ENCODE assay signal across 8 cellular contexts in the genomic region with DNA sequence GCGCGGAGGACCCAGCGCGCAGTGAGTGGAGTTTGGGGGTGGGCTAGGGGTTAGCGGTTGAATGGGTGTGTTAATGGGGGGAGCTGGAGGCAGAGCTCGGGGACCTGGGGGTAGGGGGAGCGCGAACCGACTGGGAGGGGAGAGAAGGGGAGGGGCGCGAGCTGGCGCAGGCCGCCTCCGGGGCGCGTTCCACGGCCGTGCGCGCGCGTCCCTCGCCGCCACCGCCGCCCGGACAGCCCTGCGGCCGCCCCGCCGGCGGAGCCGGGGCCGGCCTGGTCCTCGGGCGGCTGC. TPM values are rescaled to one million over a fixed set of nuclear protein-coding genes. Genes with fewer than 3 reads are reported as not detected.
A peak's percentile ranks its signal among the peaks of the same experiment; 100 is the strongest.
DNase-seq lines count a peak whose midpoint lies in the region; ATAC-seq lines count a peak whose summit lies in the region.

Gene ADGRL2, plus strand, starts transcription at position 194 of the 291 bp plus-strand sequence. CDS start 36,051 bp downstream, outside the sequence.

- no peak for DNase-seq in activated naive CD4-positive, alpha-beta T cell treated with anti-CD3 and anti-CD28 coated beads, Interleukin-2, amount 10 ng/mL, durations not matched to agents 7 days and 5 days
- DNase-seq in activated naive CD4-positive, alpha-beta T cell treated with Interleukin-2 at 50 U/mL for 16 hours: no peak
- DNase-seq in brain pericyte (ENCODE audit: low read depth, low spot score): peak; percentile 17
- peak in 1 of 2 donors; percentile 8 for DNase-seq in left colon
- DNase-seq in islet precursor cell: no peak
- DNase-seq in putamen (ENCODE audit: low spot score): no peak

- peak within 1 kb of the TSS; percentile 12 for H3K4me3 Mint-ChIP-seq in activated naive CD4-positive, alpha-beta T cell treated with anti-CD3 and anti-CD28 coated beads, Interleukin-2, amount 10 ng/mL, durations not matched to agents 7 days and 5 days

- peaks cover 48% of the 10 kb centered on the region for H3K27me3 Mint-ChIP-seq in activated naive CD4-positive, alpha-beta T cell treated with anti-CD3 and anti-CD28 coated beads, Interleukin-2, amount 10 ng/mL, durations not matched to agents 7 days and 5 days

- intact Hi-C loops in left colon (cut with DNase I, micrococcal nuclease): no loop called here

- ATAC-seq in left colon (peak; percentile 29), HG03025 (IDR thresholded peaks at IDR 0.05; ENCODE audit: low FRiP score, unreplicated experiment) (no peak)

- peak within 1 kb of the TSS; percentile 61 for H3K27ac ChIP-seq in temporal lobe (ENCODE audit: low read depth, low read length)

- no peak within 1 kb of the TSS for H3K27ac Mint-ChIP-seq in activated naive CD4-positive, alpha-beta T cell treated with anti-CD3 and anti-CD28 coated beads, Interleukin-2, amount 10 ng/mL, durations not matched to agents 7 days and 5 days

- peaks cover 4% of the 10 kb centered on the region for H3K4me1 Mint-ChIP-seq in activated naive CD4-positive, alpha-beta T cell treated with anti-CD3 and anti-CD28 coated beads, Interleukin-2, amount 10 ng/mL, durations not matched to agents 7 days and 5 days

- H3K36me3 Mint-ChIP-seq in activated naive CD4-positive, alpha-beta T cell treated with anti-CD3 and anti-CD28 coated beads, Interleukin-2, amount 10 ng/mL, durations not matched to agents 7 days and 5 days: no peaks in the 10 kb centered on the region

- CTCF ChIA-PET in activated naive CD4-positive, alpha-beta T cell treated with anti-CD3 and anti-CD28 coated beads, Interleukin-2, amount 10 ng/mL, durations not matched to agents 7 days and 5 days (lab: Charles Lee): no interaction called here

- H3K9me3 Mint-ChIP-seq in activated naive CD4-positive, alpha-beta T cell treated with anti-CD3 and anti-CD28 coated beads, Interleukin-2, amount 10 ng/mL, durations not matched to agents 7 days and 5 days: no peaks in the 10 kb centered on the region

RNA-seq across cellular contexts. Expression of gene ADGRL2, which starts in this region (rescaled TPM):
- 1 to 10 TPM; 4.2 to 7.2 TPM for total RNA-seq in left colon
- total RNA-seq in temporal lobe: 72.8 TPM
